Comparison of ENCODE assay signal across 11 cellular contexts in the genomic region with DNA sequence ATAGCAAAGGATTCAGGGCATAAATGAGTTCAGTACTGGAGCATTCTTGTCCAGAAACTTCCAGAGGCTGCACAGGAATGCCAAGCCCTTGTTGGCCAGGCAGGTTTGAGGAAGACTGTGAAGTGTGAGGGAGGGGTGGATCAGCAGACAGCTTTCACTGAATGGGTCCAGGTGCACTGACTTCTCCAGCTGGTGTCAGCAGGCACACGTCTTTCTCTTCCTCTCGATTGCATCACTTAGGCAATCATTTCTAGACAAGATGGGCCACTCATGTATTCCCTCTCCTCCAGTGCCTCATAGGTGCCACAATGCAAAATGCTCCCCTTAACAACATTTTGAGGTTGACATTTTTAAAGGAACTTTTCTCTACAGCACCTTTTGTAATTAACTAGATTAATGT. TPM values are rescaled to one million over a fixed set of nuclear protein-coding genes. Genes with fewer than 3 reads are reported as not detected.
DNase-seq lines count a peak whose midpoint lies in the region; ATAC-seq, FAIRE-seq and TF ChIP-seq lines count a peak whose summit lies in the region.
"Had no signal": no experiment of that assay in that cellular context is flagged by ENCODE, and none has a peak within 500 bp of the region (broad histone marks: within the 10 kb centered on the region; RNA-seq: fewer than 3 reads in every experiment).

No MANE protein-coding gene starts in this region.

- H3K27me3 ChIP-seq in small intestine (ENCODE audit: control insufficient read depth in 2 of 2, insufficient read depth in 2 of 2, low read length in 2 of 2) (no peaks in the 10 kb centered on the region), spleen (replicated peaks in 1 of 7) (no peaks in the 10 kb centered on the region)

- no peak for TF ChIP-seq POLR2A in spleen (IDR thresholded peaks at IDR 0.05)

- TF ChIP-seq CTCF in spleen (IDR thresholded peaks at IDR 0.05 in 8 of 11, conservative IDR thresholded peaks at IDR 0.05 in 3 of 11): no peak

- H3K27ac Mint-ChIP-seq in activated naive CD4-positive, alpha-beta T cell treated with anti-CD3 and anti-CD28 coated beads, Interleukin-2, amount 10 ng/mL, durations not matched to agents 7 days and 5 days: no peak overlapping the region

- H3K4me3 ChIP-seq in small intestine (ENCODE audit: low read depth in 1 of 2, low read length in 2 of 2) (no peak overlapping the region), spleen (no peak overlapping the region)

- H3K4me3 Mint-ChIP-seq in activated naive CD4-positive, alpha-beta T cell treated with anti-CD3 and anti-CD28 coated beads, Interleukin-2, amount 10 ng/mL, durations not matched to agents 7 days and 5 days: no peak overlapping the region

- H3K27me3 Mint-ChIP-seq in activated naive CD4-positive, alpha-beta T cell treated with anti-CD3 and anti-CD28 coated beads, Interleukin-2, amount 10 ng/mL, durations not matched to agents 7 days and 5 days: no peaks in the 10 kb centered on the region

- no peak for FAIRE-seq in small intestine (lab: Jason Lieb, UNC)
- FAIRE-seq: colon had no signal

- 4 to 23% (median 15%) methylated on average over 2 of the region's 2 CpGs for WGBS in small intestine, 3 donors
- 20 to 43% (median 30%) methylated on average over 2 of the region's 2 CpGs for WGBS in spleen, 5 donors

- H3K4me1 Mint-ChIP-seq in activated naive CD4-positive, alpha-beta T cell treated with anti-CD3 and anti-CD28 coated beads, Interleukin-2, amount 10 ng/mL, durations not matched to agents 7 days and 5 days: no peaks in the 10 kb centered on the region

- DNase-seq in NCI-H1436 (lab: John Stamatoyannopoulos, UW): peak; percentile 18
- DNase-seq in NCI-H1436 treated with DMSO at 0.1 percent for 48 hours (lab: John Stamatoyannopoulos, UW): no peak
- peak; percentile 77 for DNase-seq in SHP77 treated with DMSO at 0.1 percent for 48 hours (lab: John Stamatoyannopoulos, UW)
- DNase-seq in small intestine: peak; percentile 76
- no peak for DNase-seq in activated naive CD4-positive, alpha-beta T cell treated with anti-CD3 and anti-CD28 coated beads, Interleukin-2, amount 10 ng/mL, durations not matched to agents 7 days and 5 days
- DNase-seq in putamen (ENCODE audit: low spot score): no peak
- DNase-seq in spleen: no peak

- peaks cover 7% of the 10 kb centered on the region for H3K36me3 Mint-ChIP-seq in activated naive CD4-positive, alpha-beta T cell treated with anti-CD3 and anti-CD28 coated beads, Interleukin-2, amount 10 ng/mL, durations not matched to agents 7 days and 5 days

- H3K4me1 ChIP-seq in small intestine (ENCODE audit: control insufficient read depth in 2 of 2, insufficient read depth in 1 of 2, low read depth in 1 of 2, low read length in 1 of 2) (no peaks in the 10 kb centered on the region), spleen (peaks cover 0 to 6% (median 0%) of the 10 kb centered on the region in 6 donors)

- ATAC-seq in HG03432 (IDR thresholded peaks at IDR 0.05; ENCODE audit: unreplicated experiment): peak; percentile 90

- CTCF ChIA-PET in activated naive CD4-positive, alpha-beta T cell treated with anti-CD3 and anti-CD28 coated beads, Interleukin-2, amount 10 ng/mL, durations not matched to agents 7 days and 5 days (lab: Charles Lee): interaction anchor here (1.2 kb wide), 1 partner anchor 63 kb away, joined by 5 read pairs; no protein-coding TSS in a partner anchor

- no peaks in the 10 kb centered on the region for H3K36me3 ChIP-seq in small intestine (ENCODE audit: control insufficient read depth in 2 of 2, insufficient read depth in 2 of 2, low read length in 2 of 2)
- H3K36me3 ChIP-seq in spleen: peaks cover 0 to 29% (median under 1%) of the 10 kb centered on the region in 6 donors

- H3K27ac ChIP-seq in small intestine (ENCODE audit: low read depth in 1 of 2, low read length in 1 of 2) (no peak overlapping the region), spleen (no peak overlapping the region)

- intact Hi-C loops in spleen (cut with DNase I; ENCODE audit: low total_unique reads): no loop called here

- no peaks in the 10 kb centered on the region for H3K9me3 ChIP-seq in small intestine (ENCODE audit: control insufficient read depth, low read depth)
- no peaks in the 10 kb centered on the region for H3K9me3 ChIP-seq in spleen

- H3K9me3 Mint-ChIP-seq in activated naive CD4-positive, alpha-beta T cell treated with anti-CD3 and anti-CD28 coated beads, Interleukin-2, amount 10 ng/mL, durations not matched to agents 7 days and 5 days: no peaks in the 10 kb centered on the region

RNA-seq across cellular contexts. Expression of a gene that starts 15.6 kb away (rescaled TPM):
- polyA plus RNA-seq in small intestine: 10 to 100 TPM; 23.1 to 40.5 (median 39.2) TPM
- not detected for total RNA-seq in spleen
- polyA plus RNA-seq in spleen: under 1 TPM; 0.02 to 0.07 (median 0.03) TPM
- total RNA-seq: T-helper 2 cell treated with Interferon-gamma antibody and Interleukin-4, amounts not matched to agents 100 ng/mL and 5 ng/mL, for 36 hours had no signal
- polyA plus RNA-seq: AG04450 had no signal

RNA-seq across cellular contexts. Expression of a gene that starts 56.2 kb away (rescaled TPM):
- 100 to 1,000 TPM in 1 of 3 donors, 10 to 100 TPM in 2; 50.2 to 139 (median 99.4) TPM for polyA plus RNA-seq in small intestine
- 10 to 100 TPM; 16.5 to 27.3 (median 21.3) TPM for total RNA-seq in spleen
- 10 to 100 TPM; 10.4 to 15.9 (median 14.0) TPM for polyA plus RNA-seq in spleen

Comparison
In these comparisons a context has a peak if more than half of its experiments do, and no peak if none do; other contexts are left out.
1. DNase-seq: peak in NCI-H1436 (single experiment), SHP77 treated with DMSO at 0.1 percent for 48 hours (single experiment) and small intestine (single experiment); none in NCI-H1436 treated with DMSO at 0.1 percent for 48 hours (single experiment), activated naive CD4-positive, alpha-beta T cell treated with anti-CD3 and anti-CD28 coated beads, Interleukin-2, amount 10 ng/mL, durations not matched to agents 7 days and 5 days (single experiment), putamen (single experiment) and spleen (single experiment).
2. RNA of a gene that starts 15.6 kb away (polyA plus RNA-seq): 23.1 to 40.5 TPM in small intestine; 0.02 to 0.07 TPM in spleen; every median in the first group is over 10 times any median in the second.